8 cellular contexts compared by ENCODE assay signal in genomic region chr20:16518068-16518783, GRCh38. TPM values are rescaled to one million over a fixed set of nuclear protein-coding genes. Genes with fewer than 3 reads are reported as not detected.
DNase-seq lines count a peak whose midpoint lies in the region; ATAC-seq and TF ChIP-seq lines count a peak whose summit lies in the region.

No MANE protein-coding gene starts in this region.

- H3K27ac ChIP-seq in BLaER1 (peak overlapping the region; percentile 76), heart left ventricle (no peak overlapping the region), sigmoid colon (no peak overlapping the region)

- intact Hi-C loops in heart left ventricle (cut with DNase I) (loop anchor here (1.0 to 10.0 kb wide), 6 partner anchors 179 to 244 kb away; no protein-coding TSS in a partner anchor), sigmoid colon (cut with DNase I) (loop anchor here (5.0 kb wide), 1 partner anchor 244 kb away; no protein-coding TSS in a partner anchor)

- no peak for TF ChIP-seq CTCF in WTC11 (IDR thresholded peaks at IDR 0.05)
- peak; percentile 39 to 70 (median 56) for TF ChIP-seq CTCF in heart left ventricle (IDR thresholded peaks at IDR 0.05)
- peak; percentile 16 to 39 (median 24) for TF ChIP-seq CTCF in sigmoid colon (IDR thresholded peaks at IDR 0.05)

- H3K27ac Mint-ChIP-seq in WTC11 = no peak overlapping the region

- peak overlapping the region; percentile 84 for H3K4me2 ChIP-seq in BLaER1

- H3K4me1 ChIP-seq in BLaER1 (peaks cover 68% of the 10 kb centered on the region), heart left ventricle (no peaks in the 10 kb centered on the region), sigmoid colon (no peaks in the 10 kb centered on the region)

- POLR2A ChIA-PET in WTC11 (lab: Charles Lee) = no interaction called here

- no peaks in the 10 kb centered on the region for H3K27me3 Mint-ChIP-seq in WTC11 (ENCODE audit: low read depth)

- no peaks in the 10 kb centered on the region for H4K20me1 ChIP-seq in BLaER1

- H3K36me3 Mint-ChIP-seq in WTC11 = peaks cover 2% of the 10 kb centered on the region

- H3K4me3 Mint-ChIP-seq in WTC11 = no peak overlapping the region

- H3K9me3 ChIP-seq in BLaER1 (peaks cover 42% of the 10 kb centered on the region), heart left ventricle (no peaks in the 10 kb centered on the region), sigmoid colon (no peaks in the 10 kb centered on the region)

- H3K27me3 ChIP-seq in BLaER1 = no peaks in the 10 kb centered on the region
- no peaks in the 10 kb centered on the region for H3K27me3 ChIP-seq in heart left ventricle
- no peaks in the 10 kb centered on the region for H3K27me3 ChIP-seq in sigmoid colon

- TF ChIP-seq POLR2A in heart left ventricle (IDR thresholded peaks at IDR 0.05) (no peak), sigmoid colon (IDR thresholded peaks at IDR 0.05) (no peak)

- ATAC-seq in GM18498 (IDR thresholded peaks at IDR 0.05; ENCODE audit: unreplicated experiment) (peak; percentile 58), WTC11 (peak; percentile 90), heart left ventricle (peak; percentile 63 to 78 (median 74)), GM21423 (IDR thresholded peaks at IDR 0.05; ENCODE audit: unreplicated experiment) (no peak), GM21381 (IDR thresholded peaks at IDR 0.05; ENCODE audit: unreplicated experiment) (no peak)

- H3K36me3 ChIP-seq in BLaER1 (peaks cover 54% of the 10 kb centered on the region), heart left ventricle (peaks cover 0 to 7% (median 5%) of the 10 kb centered on the region in 9 donors), sigmoid colon (peaks cover 0 to 6% (median 0%) of the 10 kb centered on the region in 4 donors)

- H3K9me3 Mint-ChIP-seq in WTC11 = peaks cover 2% of the 10 kb centered on the region

- DNase-seq in NCI-H2029 (lab: John Stamatoyannopoulos, UW) = peak; percentile 51
- peak; percentile 52 for DNase-seq in WTC11 (ENCODE audit: low spot score)
- peak in 1 of 5 donors; percentile 29 for DNase-seq in heart left ventricle
- no peak for DNase-seq in sigmoid colon

- WGBS in heart left ventricle, 4 donors = 83 to 85% (median 84%) methylated on average over 12 of the region's 12 CpGs
- 81 to 88% methylated on average over 12 of the region's 12 CpGs for WGBS in sigmoid colon, 2 donors

- TF ChIP-seq EP300 in sigmoid colon (IDR thresholded peaks at IDR 0.05) = no peak

- CTCF ChIA-PET in WTC11 (lab: Charles Lee) = interaction anchor here (0.7 to 1.5 kb wide), 8 partner anchors 9 to 242 kb away, joined by 3 to 5 read pairs (median 4); partner anchors contain the start of gene KIF16B

- H3K9ac ChIP-seq in BLaER1 = peak overlapping the region; percentile 51

- H3K4me3 ChIP-seq in BLaER1 (peak overlapping the region; percentile 44), heart left ventricle (no peak overlapping the region), sigmoid colon (no peak overlapping the region)

- H3K4me1 Mint-ChIP-seq in WTC11 = peaks cover 47% of the 10 kb centered on the region

TF ChIP-seq in WTC11, 78 proteins besides CTCF, POLR2A, EP300 and RAD21 (continues in another document):
- no peak for TF ChIP-seq MLX (CRISPR knock-in tag; IDR thresholded peaks at IDR 0.05)
- no peak for TF ChIP-seq GTF2I (CRISPR knock-in tag; conservative IDR thresholded peaks at IDR 0.05)
- TF ChIP-seq ZNF416 (CRISPR knock-in tag; IDR thresholded peaks at IDR 0.05) = no peak
- no peak for TF ChIP-seq ZBTB43 (CRISPR knock-in tag; IDR thresholded peaks at IDR 0.05)
- no peak for TF ChIP-seq ZNF219 (CRISPR knock-in tag; IDR thresholded peaks at IDR 0.05; ENCODE audit: borderline replicate concordance)
- TF ChIP-seq NR2C2 (CRISPR knock-in tag; IDR thresholded peaks at IDR 0.05) = no peak
- no peak for TF ChIP-seq ZNF317 (CRISPR knock-in tag; IDR thresholded peaks at IDR 0.05; ENCODE audit: borderline replicate concordance, low read depth)
- no peak for TF ChIP-seq STAT6 (CRISPR knock-in tag; conservative IDR thresholded peaks at IDR 0.05; ENCODE audit: low read depth)
- TF ChIP-seq ZNF281 (CRISPR knock-in tag; IDR thresholded peaks at IDR 0.05) = no peak
- TF ChIP-seq ESRRA (CRISPR knock-in tag; IDR thresholded peaks at IDR 0.05; ENCODE audit: borderline replicate concordance) = no peak

RNA-seq across cellular contexts. Expression of gene KIF16B, which starts 55.0 kb away (rescaled TPM):
- total RNA-seq in WTC11 (2021) (7.5 to 7.9 TPM (median 7.6 TPM) in 3 replicates), heart left ventricle (10 to 100 TPM; 12.6 to 31.8 (median 17.8) TPM), sigmoid colon (10 to 100 TPM; 18.9 to 22.4 (median 21.5) TPM)
- polyA plus RNA-seq in heart left ventricle (10 to 100 TPM in 1 of 2 donors, 1 to 10 TPM in 1; 8.8 to 18.0 TPM), sigmoid colon (10 to 100 TPM; 25.4 to 49.7 (median 25.8) TPM)

Comparison
In these comparisons a context has a peak if more than half of its experiments do, and no peak if none do; other contexts are left out.
1. ATAC-seq: peak in GM18498 (single experiment), WTC11 (single experiment) and heart left ventricle (4 of 4); none in GM21423 (single experiment) and GM21381 (single experiment).